In the genomic region with DNA sequence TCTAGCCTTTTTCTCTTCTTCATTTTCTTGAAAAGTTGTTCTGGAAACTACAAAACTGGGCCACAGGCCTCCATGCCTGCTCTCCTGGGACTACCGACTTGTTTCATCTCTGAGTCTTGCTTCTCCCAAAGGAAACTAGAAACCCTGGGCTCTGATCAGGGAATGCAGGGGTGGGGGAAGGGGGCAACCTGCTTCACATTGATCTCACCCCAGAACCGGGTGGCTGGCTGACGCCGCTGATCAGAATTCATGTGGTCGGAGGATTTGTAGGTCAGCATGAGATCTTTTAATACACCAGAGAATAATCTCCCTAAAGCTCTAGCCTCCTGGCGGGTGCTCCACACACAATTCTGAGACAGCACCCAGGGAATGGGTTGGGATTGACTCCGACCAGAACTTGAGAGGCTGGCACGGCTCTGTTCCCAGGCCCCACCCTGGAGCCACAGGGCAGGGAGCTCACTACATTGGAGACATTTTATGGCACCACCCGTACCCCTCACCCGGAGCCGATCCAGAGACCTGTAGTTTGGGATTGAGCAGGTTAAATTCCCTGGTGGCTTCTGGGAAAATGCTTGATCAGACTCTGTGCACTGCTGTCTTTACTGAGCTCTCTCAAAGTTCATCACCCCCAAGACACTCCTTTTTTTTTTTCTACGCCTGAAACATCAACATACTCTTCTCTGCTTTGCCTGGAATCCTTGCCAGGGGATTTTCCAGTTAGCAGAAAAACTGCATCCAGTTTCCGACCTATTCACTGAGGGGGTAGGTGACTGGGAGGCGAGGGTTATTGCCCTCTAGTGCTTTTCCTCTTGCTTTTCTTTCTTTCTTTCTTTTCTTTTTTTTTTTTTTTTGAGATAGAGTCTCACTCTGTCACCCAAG, we compare ENCODE assay signal across 13 cellular contexts. TPM values are rescaled to one million over a fixed set of nuclear protein-coding genes. Genes with fewer than 3 reads are reported as not detected.
DNase-seq lines count a peak whose midpoint lies in the region; ATAC-seq and TF ChIP-seq lines count a peak whose summit lies in the region.
"Had no signal": no experiment of that assay in that cellular context is flagged by ENCODE, and none has a peak within 500 bp of the region (broad histone marks: within the 10 kb centered on the region; RNA-seq: fewer than 3 reads in every experiment).

No MANE protein-coding gene starts in this region.

- H2BK12ac ChIP-seq in trophoblast cell (ENCODE audit: low read length) = no peak overlapping the region

- H3K4me2 ChIP-seq in trophoblast cell (ENCODE audit: low read length) (no peak overlapping the region), MM.1S (ENCODE audit: low read depth, low read length) (no peak overlapping the region)

- H3K4me1 ChIP-seq in iPS-20b (ENCODE audit: insufficient read depth, low read length) (peaks cover 14% of the 10 kb centered on the region), psoas muscle (peaks cover under 1% of the 10 kb centered on the region), trophoblast cell (ENCODE audit: control insufficient read depth in 1 of 2, insufficient read depth in 2 of 2, low read length in 2 of 2) (no peaks in the 10 kb centered on the region), MM.1S (ENCODE audit: low read length) (no peaks in the 10 kb centered on the region)
- H3K4me1 ChIP-seq: foreskin keratinocyte had no signal

- no peak for ATAC-seq in psoas muscle
- ATAC-seq: stimulated activated naive CD8-positive, alpha-beta T cell treated with anti-CD3 and anti-CD28 coated beads, Interleukin-15, Interleukin-2, amounts not matched to agents 100 U/mL and 50 U/mL, for 24 hours had no signal

- no peak overlapping the region for H3K4ac ChIP-seq in trophoblast cell (ENCODE audit: low read depth, low read length)

- TF ChIP-seq CTCF in psoas muscle (IDR thresholded peaks at IDR 0.05) (no peak), foreskin fibroblast (IDR thresholded peaks at IDR 0.05; ENCODE audit: low read depth, low read length) (no peak), MM.1S (IDR thresholded peaks at IDR 0.05; ENCODE audit: low read length) (no peak)

- no peak overlapping the region for H3K4me3 ChIP-seq in iPS-20b (ENCODE audit: low read length)
- no peak overlapping the region for H3K4me3 ChIP-seq in psoas muscle
- H3K4me3 ChIP-seq in trophoblast cell (ENCODE audit: low read depth, low read length) = no peak overlapping the region
- no peak overlapping the region for H3K4me3 ChIP-seq in foreskin fibroblast (ENCODE audit: low read depth in 1 of 2, low read length in 2 of 2)
- H3K4me3 ChIP-seq in MM.1S (ENCODE audit: low read length) = no peak overlapping the region

- no peak overlapping the region for H3K18ac ChIP-seq in trophoblast cell (ENCODE audit: low read length)

- H3F3A ChIP-seq in MM.1S (ENCODE audit: insufficient read depth, low read length) = no peaks in the 10 kb centered on the region

- H3K27ac ChIP-seq in iPS-20b (ENCODE audit: low read length) (no peak overlapping the region), psoas muscle (peak overlapping the region; percentile 16), trophoblast cell (ENCODE audit: low read depth, low read length) (no peak overlapping the region), MM.1S (ENCODE audit: low read length) (no peak overlapping the region)
- H3K27ac ChIP-seq: foreskin keratinocyte had no signal

- H3K27me3 ChIP-seq in iPS-20b (ENCODE audit: insufficient read depth, low read length) (no peaks in the 10 kb centered on the region), psoas muscle (ENCODE audit: insufficient read depth in 3 of 3, low read length in 2 of 3) (no peaks in the 10 kb centered on the region), trophoblast cell (ENCODE audit: insufficient read depth, low read length) (no peaks in the 10 kb centered on the region), MM.1S (replicated peaks; ENCODE audit: insufficient read depth, low read length) (peaks cover 68% of the 10 kb centered on the region)

- H2AFZ ChIP-seq in trophoblast cell (ENCODE audit: insufficient read depth, low read length, poor library complexity) (no peak overlapping the region), MM.1S (ENCODE audit: low read length) (no peak overlapping the region)

- DNase-seq in AG08395 (ENCODE audit: low spot score) (peak; percentile 18), amniotic stem cell (lab: John Stamatoyannopoulos, UW) (peak; percentile 25), psoas muscle (no peak), trophoblast cell (no peak), foreskin fibroblast (no peak), MM.1S (no peak), SK-N-DZ (ENCODE audit: low spot score) (no peak)
- DNase-seq: activated CD8-positive, alpha-beta memory T cell treated with anti-CD3 and anti-CD28 coated beads for 24 hours; AML-193; foreskin keratinocyte; NCI-H526 treated with DMSO at 0.1 percent for 48 hours; stimulated activated naive CD8-positive, alpha-beta T cell treated with anti-CD3 and anti-CD28 coated beads, Interleukin-15, Interleukin-2, amounts not matched to agents 100 U/mL and 50 U/mL, for 24 hours had no signal

- no peak overlapping the region for H2AK5ac ChIP-seq in trophoblast cell (ENCODE audit: low read length)

- H3K14ac ChIP-seq in trophoblast cell (ENCODE audit: low read length) = no peak overlapping the region

- H2BK5ac ChIP-seq in trophoblast cell (ENCODE audit: low read depth, low read length, poor library complexity) = no peak overlapping the region

- H3K9me2 ChIP-seq in MM.1S (replicated peaks; ENCODE audit: insufficient read depth, low read length) = no peaks in the 10 kb centered on the region

- intact Hi-C loops in psoas muscle (cut with DNase I) = no loop called here

- no peak overlapping the region for H2BK120ac ChIP-seq in trophoblast cell (ENCODE audit: insufficient read depth, low read length, poor library complexity)

- H4K12ac ChIP-seq in trophoblast cell (ENCODE audit: low read depth, low read length) = no peak overlapping the region

- no peak overlapping the region for H3K23ac ChIP-seq in trophoblast cell (ENCODE audit: low read length)

- H4K91ac ChIP-seq in trophoblast cell (ENCODE audit: low read depth, low read length) = no peak overlapping the region

- H3K79me2 ChIP-seq in trophoblast cell (ENCODE audit: control insufficient read depth, insufficient read depth, low read length, poor library complexity) (no peaks in the 10 kb centered on the region), MM.1S (ENCODE audit: low read length) (no peaks in the 10 kb centered on the region)

- no peaks in the 10 kb centered on the region for H3K79me1 ChIP-seq in trophoblast cell (ENCODE audit: low read length)

- no peaks in the 10 kb centered on the region for H4K20me1 ChIP-seq in MM.1S (ENCODE audit: insufficient read depth, low read length)

- no peak overlapping the region for H4K8ac ChIP-seq in trophoblast cell (ENCODE audit: low read depth, low read length)

- H3K9me3 ChIP-seq in iPS-20b (ENCODE audit: insufficient read depth, low read depth, low read length) (no peaks in the 10 kb centered on the region), psoas muscle (no peaks in the 10 kb centered on the region), trophoblast cell (ENCODE audit: insufficient read depth, low read depth, low read length) (no peaks in the 10 kb centered on the region), MM.1S (replicated peaks; ENCODE audit: insufficient read depth, low read length) (no peaks in the 10 kb centered on the region)

- H3K9ac ChIP-seq in iPS-20b (ENCODE audit: low read depth, low read length) = peak overlapping the region; percentile 41; the same call in 1 of the 2 replicates
- no peak overlapping the region for H3K9ac ChIP-seq in trophoblast cell (ENCODE audit: low read length)
- H3K9ac ChIP-seq in MM.1S (ENCODE audit: low read length) = no peak overlapping the region

- H3K36me3 ChIP-seq in iPS-20b (ENCODE audit: insufficient read depth, low read depth, low read length) = no peaks in the 10 kb centered on the region
- no peaks in the 10 kb centered on the region for H3K36me3 ChIP-seq in psoas muscle (ENCODE audit: insufficient read depth in 1 of 2, low read depth in 1 of 2)
- no peaks in the 10 kb centered on the region for H3K36me3 ChIP-seq in trophoblast cell (ENCODE audit: control insufficient read depth in 1 of 2, insufficient read depth in 2 of 2, low read length in 2 of 2)
- H3K36me3 ChIP-seq in MM.1S (replicated peaks; ENCODE audit: insufficient read depth, low read length) = no peaks in the 10 kb centered on the region

- WGBS in psoas muscle, 3 donors = 33 to 58% (median 35%) methylated on average over 14 of the region's 14 CpGs
- WGBS in trophoblast cell (ENCODE audit: extremely low coverage, insufficient coverage, insufficient read length) = no CpG with 5 or more reads among the region's 14 CpGs

RNA-seq across cellular contexts. Expression of a gene that starts 12.2 kb away (rescaled TPM):
- 100 to 1,000 TPM in 1 of 4 donors, 10 to 100 TPM in 3; 25.6 to 108 (median 43.3) TPM for total RNA-seq in psoas muscle
- 10 to 100 TPM; 18.8 to 52.5 (median 36.1) TPM for polyA plus RNA-seq in psoas muscle
- 9.9 TPM in 2 replicates for polyA plus RNA-seq in trophoblast cell (2013)
- polyA plus RNA-seq in SK-N-DZ (2014; cell fraction: cytosol; rRNA removed) = 14.8 and 17.7 TPM in 2 replicates
- 33.8 and 51.0 TPM in 2 replicates for polyA plus RNA-seq in SK-N-DZ (2014; cell fraction: nucleus; rRNA removed)

Comparison
In these comparisons a context has a peak if more than half of its experiments do, and no peak if none do; other contexts are left out.
1. DNase-seq: peak in AG08395 (single experiment) and amniotic stem cell (single experiment); none in psoas muscle (0 of 2), trophoblast cell (0 of 2), foreskin fibroblast (0 of 2), MM.1S (single experiment) and SK-N-DZ (single experiment).